ENCODE assay signal across 8 cellular contexts in genomic region chr19:55339225-55340143, GRCh38. TPM values are rescaled to one million over a fixed set of nuclear protein-coding genes. Genes with fewer than 3 reads are reported as not detected.
DNase-seq lines count a peak whose midpoint lies in the region; ATAC-seq, FAIRE-seq and TF ChIP-seq lines count a peak whose summit lies in the region.

Gene KMT5C (plus strand): TSS chr19:55339876. CDS start chr19:55341937, 2,061 bp downstream.

- POLR2A ChIA-PET in AG04450 (lab: Yijun Ruan, JAX) = interaction anchor here (0.5 to 1.8 kb wide), 18 partner anchors 9 to 164 kb away, joined by 3 to 20 read pairs (median 4); partner anchors contain the start of genes GARIN5B, IL11, NAT14 and PPP6R1

- H3K27ac ChIP-seq in AG04450 (ENCODE audit: low read depth, low read length) (peak within 1 kb of the TSS; percentile 91), small intestine (ENCODE audit: low read depth in 1 of 2, low read length in 1 of 2) (peak within 1 kb of the TSS; percentile 93 to 95)

- peaks cover 15% of the 10 kb centered on the region for H3K36me3 ChIP-seq in bronchial epithelial cell (ENCODE audit: control insufficient read depth, insufficient read depth, low read length)
- H3K36me3 ChIP-seq in small intestine (ENCODE audit: control insufficient read depth in 2 of 2, insufficient read depth in 2 of 2, low read length in 2 of 2) = no peaks in the 10 kb centered on the region

- 0% methylated on average over 61 to 84 of the region's 84 CpGs for WGBS in small intestine, 3 donors

- peaks cover 0 to 4% of the 10 kb centered on the region in 2 donors for H3K4me1 ChIP-seq in small intestine (ENCODE audit: control insufficient read depth in 2 of 2, insufficient read depth in 1 of 2, low read depth in 1 of 2, low read length in 1 of 2)

- TF ChIP-seq CTCF in AG04450 (IDR thresholded peaks at IDR 0.05; ENCODE audit: low read depth, low read length) (peak; percentile 43), WI38 (IDR thresholded peaks at IDR 0.05; ENCODE audit: low read depth, low read length) (0 out of 2 replicates have a peak, but pooled peaks have one; percentile 3), bronchial epithelial cell (IDR thresholded peaks at IDR 0.05; ENCODE audit: insufficient read depth, low read length, severe bottlenecking) (peak; percentile 42)

- H3K27me3 ChIP-seq in AG04450 (ENCODE audit: control insufficient read depth, insufficient read depth, low read length) = no peaks in the 10 kb centered on the region
- no peaks in the 10 kb centered on the region for H3K27me3 ChIP-seq in bronchial epithelial cell (ENCODE audit: control insufficient read depth, insufficient read depth, low read length)
- no peaks in the 10 kb centered on the region for H3K27me3 ChIP-seq in small intestine (ENCODE audit: control insufficient read depth in 2 of 2, insufficient read depth in 2 of 2, low read length in 2 of 2)

- H3K9me3 ChIP-seq in AG04450 (ENCODE audit: control insufficient read depth, insufficient read depth, low read length) (no peaks in the 10 kb centered on the region; the same call in 1 of the 2 replicates), small intestine (ENCODE audit: control insufficient read depth, low read depth) (no peaks in the 10 kb centered on the region)

- DNase-seq in AG04450 (ENCODE audit: low read depth, low spot score) (peak; percentile 100), NCI-H2227 treated with DMSO at 0.1 percent for 48 hours (lab: John Stamatoyannopoulos, UW) (peak; percentile 100), bronchial epithelial cell (ENCODE audit: low read depth) (peak; percentile 100), iPS-NIHi11 (ENCODE audit: low spot score) (peak; percentile 98), small intestine (peak; percentile 100)

- ATAC-seq in GM18907 (IDR thresholded peaks at IDR 0.05; ENCODE audit: unreplicated experiment) = peak; percentile 87
- ATAC-seq in HG03159 (IDR thresholded peaks at IDR 0.05; ENCODE audit: unreplicated experiment) = peak; percentile 80

- FAIRE-seq in bronchial epithelial cell (lab: Jason Lieb, UNC) (peak; percentile 98), small intestine (lab: Jason Lieb, UNC) (peak; percentile 96)

- CTCF ChIA-PET in AG04450 (lab: Charles Lee) = interaction anchor here (0.5 to 2.5 kb wide), 13 partner anchors 8 to 199 kb away, joined by 3 to 34 read pairs (median 3); partner anchors contain the start of genes TMEM238 and TMEM86B

- H3K4me3 ChIP-seq in AG04450 (ENCODE audit: low read depth, low read length) (peak within 1 kb of the TSS; percentile 79), WI38 (ENCODE audit: low read depth, low read length) (peak within 1 kb of the TSS; percentile 75), bronchial epithelial cell (ENCODE audit: low read depth, low read length) (peak within 1 kb of the TSS; percentile 82), small intestine (ENCODE audit: low read depth in 1 of 2, low read length in 2 of 2) (peak within 1 kb of the TSS; percentile 60 to 67)

RNA-seq across cellular contexts. Expression of gene KMT5C, which starts in this region (rescaled TPM):
- polyA plus RNA-seq in AG04450 (2011; rRNA removed) = 2.6 and 3.7 TPM in 2 replicates
- 4.4 and 6.5 TPM in 2 replicates for polyA minus RNA-seq in AG04450 (2011; rRNA and poly(A)+ RNA removed)
- total RNA-seq in bronchial epithelial cell = 5.3 and 9.0 TPM in 2 replicates
- 10 to 100 TPM; 10.3 to 14.5 (median 14.1) TPM for polyA plus RNA-seq in small intestine

Comparison
In these comparisons a context has a peak if more than half of its experiments do, and no peak if none do; other contexts are left out.
1. Peak in every context shown above with its lines: DNase-seq, ATAC-seq, H3K4me3 ChIP-seq and H3K27ac ChIP-seq.